In genomic region chr10:124743188-124744046, GRCh38 we compare ENCODE assay signal across 8 cellular contexts. TPM values are rescaled to one million over a fixed set of nuclear protein-coding genes. Genes with fewer than 3 reads are reported as not detected.
DNase-seq lines count a peak whose midpoint lies in the region; ATAC-seq and TF ChIP-seq lines count a peak whose summit lies in the region.

No MANE protein-coding gene starts in this region.

- no peaks in the 10 kb centered on the region for H3K36me3 ChIP-seq in CD8-positive, alpha-beta memory T cell (ENCODE audit: insufficient read depth, low read length)
- H3K36me3 ChIP-seq in iPS-18a (ENCODE audit: control insufficient read depth, low read depth, low read length) (peaks cover 6% of the 10 kb centered on the region), smooth muscle cell (ENCODE audit: low read depth) (peaks cover 5% of the 10 kb centered on the region)

- no peaks in the 10 kb centered on the region for H3K9me3 Mint-ChIP-seq in CD8-positive, alpha-beta memory T cell

- H3K4me1 ChIP-seq in CD8-positive, alpha-beta memory T cell (ENCODE audit: insufficient read depth, low read length): peaks cover 52% of the 10 kb centered on the region
- H3K4me1 ChIP-seq in iPS-18a (ENCODE audit: control insufficient read depth, low read depth, low read length) (peaks cover 47% of the 10 kb centered on the region), smooth muscle cell (ENCODE audit: low read depth) (peaks cover 48% of the 10 kb centered on the region)

- no peaks in the 10 kb centered on the region for H3K9me3 ChIP-seq in CD8-positive, alpha-beta memory T cell (ENCODE audit: low read length)
- H3K9me3 ChIP-seq in iPS-18a (ENCODE audit: control insufficient read depth, low read depth, low read length): no peaks in the 10 kb centered on the region
- H3K9me3 ChIP-seq in smooth muscle cell (replicated peaks; ENCODE audit: low read depth): no peaks in the 10 kb centered on the region

- CTCF ChIA-PET in CD8-positive, alpha-beta memory T cell (lab: Charles Lee): interaction anchor here (0.6 to 17.4 kb wide), 14 partner anchors 10 to 213 kb away, joined by 3 to 397 read pairs (median 22); no protein-coding TSS in a partner anchor

- H2AFZ ChIP-seq in smooth muscle cell (ENCODE audit: low read depth): no peak overlapping the region

- H3K27me3 ChIP-seq in CD8-positive, alpha-beta memory T cell (ENCODE audit: insufficient read depth, low read length, poor library complexity, severe bottlenecking): no peaks in the 10 kb centered on the region
- H3K27me3 ChIP-seq in iPS-18a (ENCODE audit: control insufficient read depth, insufficient read depth, low read length): peaks cover 58% of the 10 kb centered on the region
- no peaks in the 10 kb centered on the region for H3K27me3 ChIP-seq in smooth muscle cell (ENCODE audit: low read depth)

- DNase-seq in CD8-positive, alpha-beta memory T cell: peak in 2 of 5 donors; percentile 40 to 60
- DNase-seq in NOMO-1 treated with DMSO at 0.1 percent for 48 hours (lab: John Stamatoyannopoulos, UW; ENCODE audit: unreplicated experiment) (peak; percentile 9), astrocyte of the cerebellum (ENCODE audit: low read depth) (no peak), smooth muscle cell (lab: John Stamatoyannopoulos, UW; ENCODE audit: unreplicated experiment) (no peak), NCI-H2196 (lab: John Stamatoyannopoulos, UW; ENCODE audit: unreplicated experiment) (no peak)

- TF ChIP-seq CTCF in astrocyte of the cerebellum (IDR thresholded peaks at IDR 0.05; ENCODE audit: low read depth, low read length, missing control alignments) (no peak), smooth muscle cell (IDR thresholded peaks at IDR 0.05; ENCODE audit: borderline replicate concordance, insufficient read depth, poor library complexity, severe bottlenecking) (no peak)

- no peaks in the 10 kb centered on the region for H3K79me2 ChIP-seq in smooth muscle cell (ENCODE audit: low read depth)

- peaks cover 0 to 18% (median 0%) of the 10 kb centered on the region in 3 donors for H3K36me3 Mint-ChIP-seq in CD8-positive, alpha-beta memory T cell

- peaks cover 52 to 57% (median 56%) of the 10 kb centered on the region in 3 donors for H3K4me1 Mint-ChIP-seq in CD8-positive, alpha-beta memory T cell

- peak overlapping the region; percentile 95 to 100 (median 98) for H3K4me3 Mint-ChIP-seq in CD8-positive, alpha-beta memory T cell

- H3K4me2 ChIP-seq in smooth muscle cell: peak overlapping the region; percentile 99

- H4K20me1 ChIP-seq in smooth muscle cell (ENCODE audit: low read depth): peaks cover 48% of the 10 kb centered on the region

- H3K4me3 ChIP-seq in CD8-positive, alpha-beta memory T cell (ENCODE audit: low read length): peak overlapping the region; percentile 74
- H3K4me3 ChIP-seq in astrocyte of the cerebellum (ENCODE audit: low read depth, low read length) (peak overlapping the region; percentile 58), iPS-18a (ENCODE audit: low read length) (peak overlapping the region; percentile 58), smooth muscle cell (peak overlapping the region; percentile 82)

- H3F3A ChIP-seq in smooth muscle cell (ENCODE audit: low read depth): peaks cover 19% of the 10 kb centered on the region

- ATAC-seq in GM21576 (IDR thresholded peaks at IDR 0.05; ENCODE audit: unreplicated experiment) (peak; percentile 7), GM18858 (IDR thresholded peaks at IDR 0.05; ENCODE audit: unreplicated experiment) (no peak)

- peaks cover 0 to 1% of the 10 kb centered on the region in 2 donors for H3K27me3 Mint-ChIP-seq in CD8-positive, alpha-beta memory T cell

- POLR2A ChIA-PET in CD8-positive, alpha-beta memory T cell (lab: Charles Lee): interaction anchor here (0.9 to 3.6 kb wide), 3 partner anchors 25 to 95 kb away, joined by 4 to 33 read pairs (median 10); no protein-coding TSS in a partner anchor

- H3K9ac ChIP-seq in iPS-18a (ENCODE audit: low read length): peak overlapping the region; percentile 55
- peak overlapping the region; percentile 56 for H3K9ac ChIP-seq in smooth muscle cell (ENCODE audit: low read depth)

- 1% methylated on average over 52 of the region's 89 CpGs for WGBS in smooth muscle cell (ENCODE audit: low lambda C conversion rate)

- in situ Hi-C loops in astrocyte of the cerebellum (cut with HindIII; ENCODE audit: low sequenced_read_pairs): no loop called here

- peak overlapping the region; percentile 89 to 98 (median 96) for H3K27ac Mint-ChIP-seq in CD8-positive, alpha-beta memory T cell

- H3K27ac ChIP-seq in CD8-positive, alpha-beta memory T cell (ENCODE audit: low read depth, low read length): peak overlapping the region; percentile 73
- H3K27ac ChIP-seq in iPS-18a (ENCODE audit: low read length) (no peak overlapping the region), smooth muscle cell (ENCODE audit: low read depth) (no peak overlapping the region)

RNA-seq across cellular contexts. Expression of gene FAM53B, which starts 0.8 kb away (rescaled TPM):
- 10 to 100 TPM; 28.8 to 29.2 TPM for total RNA-seq in CD8-positive, alpha-beta memory T cell
- polyA plus RNA-seq in CD8-positive, alpha-beta memory T cell: 41.6 TPM
- 6.2 and 9.3 TPM in 2 replicates for total RNA-seq in smooth muscle cell
- polyA plus RNA-seq in smooth muscle cell: 5.5 and 9.3 TPM in 2 replicates

RNA-seq across cellular contexts. Expression of gene EEF1AKMT2, which starts 48.3 kb away (rescaled TPM):
- 10 to 100 TPM; 18.2 to 18.6 TPM for total RNA-seq in CD8-positive, alpha-beta memory T cell
- 21.1 TPM for polyA plus RNA-seq in CD8-positive, alpha-beta memory T cell
- total RNA-seq in smooth muscle cell: 26.4 and 31.0 TPM in 2 replicates
- 20.1 and 20.5 TPM in 2 replicates for polyA plus RNA-seq in smooth muscle cell

RNA-seq across cellular contexts. Expression of gene ABRAXAS2, which starts 58.2 kb away (rescaled TPM):
- 10 to 100 TPM; 22.9 to 24.3 TPM for total RNA-seq in CD8-positive, alpha-beta memory T cell
- 11.1 TPM for polyA plus RNA-seq in CD8-positive, alpha-beta memory T cell
- total RNA-seq in smooth muscle cell: 25.6 and 27.0 TPM in 2 replicates
- polyA plus RNA-seq in smooth muscle cell: 14.8 and 15.0 TPM in 2 replicates
